ENCODE assay signal across 18 cellular contexts in the genomic region with DNA sequence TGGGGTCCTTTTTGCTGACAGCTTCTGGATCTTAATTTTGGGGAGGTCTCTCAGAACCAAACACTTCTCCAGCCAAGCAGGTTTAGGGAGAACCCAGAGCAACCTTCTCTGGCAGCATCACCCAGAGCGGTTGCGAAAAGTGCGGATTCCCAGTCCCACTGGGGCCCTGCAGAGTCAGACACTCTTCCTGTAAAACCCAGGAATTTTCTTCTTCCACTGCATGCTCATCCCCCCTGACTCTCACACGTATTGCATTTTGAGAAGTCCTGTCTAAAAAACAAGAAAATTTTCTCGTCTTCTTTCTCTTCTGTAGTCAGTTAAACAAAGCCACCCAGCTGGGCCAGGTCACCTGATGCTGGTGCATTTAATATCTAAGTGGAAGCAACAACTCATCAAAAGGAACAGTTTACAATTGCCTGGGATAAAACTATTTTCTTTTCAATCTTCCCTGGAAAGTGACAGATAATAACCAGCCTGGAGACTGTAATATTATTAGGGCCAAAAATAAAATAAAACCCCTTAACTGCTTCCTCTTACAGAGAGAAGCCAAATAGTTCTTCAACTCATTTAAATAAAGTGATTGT.
"Had no signal": no experiment of that assay in that cellular context is flagged by ENCODE, and none has a peak within 500 bp of the region (broad histone marks: within the 10 kb centered on the region; RNA-seq: fewer than 3 reads in every experiment).

No MANE protein-coding gene starts in this region.

- H3K36me3 ChIP-seq: pancreas, right lobe of liver, suprapubic skin, transverse colon, vagina had no signal

- H3K4me1 ChIP-seq: pancreas, right lobe of liver, suprapubic skin, transverse colon, vagina had no signal

- H3K27ac ChIP-seq: dorsolateral prefrontal cortex, pancreas, right lobe of liver, suprapubic skin, transverse colon, vagina had no signal

- H3K9me3 Mint-ChIP-seq: natural killer cell; stimulated activated naive CD8-positive, alpha-beta T cell treated with anti-CD3 and anti-CD28 coated beads, Interleukin-15, amount 100 ng/mL, for 72 hours had no signal

- H3K27me3 ChIP-seq: pancreas, right lobe of liver, vagina had no signal

- H3K9me3 ChIP-seq: pancreas, right lobe of liver, suprapubic skin, transverse colon, vagina had no signal

- H3K27ac Mint-ChIP-seq: memory B cell; natural killer cell; stimulated activated naive CD8-positive, alpha-beta T cell treated with anti-CD3 and anti-CD28 coated beads, Interleukin-15, amount 100 ng/mL, for 72 hours had no signal

- H3K4me3 ChIP-seq: dorsolateral prefrontal cortex, lung, pancreas, right lobe of liver, suprapubic skin, transverse colon, vagina had no signal

- H3K36me3 Mint-ChIP-seq: memory B cell, natural killer cell had no signal

- DNase-seq: dorsolateral prefrontal cortex; effector CD4-positive, alpha-beta T cell; hypothalamus; natural killer cell; nucleus accumbens; pancreas; right lobe of liver; small intestine; stimulated activated CD4-positive, alpha-beta T cell treated with anti-CD3 and anti-CD28 coated beads, Interleukin-15, amount 100 ng/mL, for 24 hours; stimulated activated CD4-positive, alpha-beta T cell treated with anti-CD3 and anti-CD28 coated beads, Interleukin-4, amount 100 ng/mL, for 1 hour; stimulated activated CD8-positive, alpha-beta memory T cell treated with anti-CD3 and anti-CD28 coated beads, Interleukin-4, amount 100 ng/mL, for 48 hours; stimulated activated naive CD4-positive, alpha-beta T cell; stimulated activated naive CD8-positive, alpha-beta T cell treated with anti-CD3 and anti-CD28 coated beads, Interleukin-15, amount 100 ng/mL, for 72 hours; transverse colon had no signal

- H3K4me1 Mint-ChIP-seq: memory B cell; natural killer cell; stimulated activated naive CD8-positive, alpha-beta T cell treated with anti-CD3 and anti-CD28 coated beads, Interleukin-15, amount 100 ng/mL, for 72 hours had no signal

- H3K4me3 Mint-ChIP-seq: memory B cell; natural killer cell; stimulated activated naive CD8-positive, alpha-beta T cell treated with anti-CD3 and anti-CD28 coated beads, Interleukin-15, amount 100 ng/mL, for 72 hours had no signal
